In the genomic region with DNA sequence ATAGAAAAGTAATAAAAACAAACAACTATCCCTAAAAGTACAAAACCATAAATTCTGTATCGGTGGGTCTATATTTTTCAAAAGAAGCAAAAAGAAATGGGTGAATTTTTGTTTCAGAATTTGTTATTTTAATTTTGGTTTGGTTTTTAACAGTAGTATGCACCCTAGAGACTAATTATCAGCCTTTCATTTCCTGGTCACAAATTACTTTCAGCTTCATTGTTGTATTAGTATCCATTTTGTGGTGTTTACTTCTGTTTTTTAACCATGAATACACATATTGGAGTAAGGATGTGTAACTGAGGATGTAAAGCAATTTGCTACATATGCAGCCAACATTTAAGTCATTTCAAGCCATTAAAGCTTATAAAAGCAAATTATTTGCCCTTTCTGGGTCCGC, we compare ENCODE assay signal across 9 cellular contexts.
"Had no signal": no experiment of that assay in that cellular context is flagged by ENCODE, and none has a peak within 500 bp of the region (broad histone marks: within the 10 kb centered on the region; RNA-seq: fewer than 3 reads in every experiment).

No MANE protein-coding gene starts in this region.

- DNase-seq: H9, HCEC 1CT, KBM-7 had no signal

- H3K9me3 Mint-ChIP-seq: GM23338, H9 had no signal

- H3K27ac ChIP-seq: HL-60 had no signal

- FAIRE-seq: H1, H54, HepG2 had no signal

- H3K4me1 Mint-ChIP-seq: IgD-negative memory B cell had no signal

- H3K27ac Mint-ChIP-seq: GM23338, H9, IgD-negative memory B cell had no signal

- H3K4me2 ChIP-seq: GM23338 had no signal

- H3K4me3 Mint-ChIP-seq: GM23338, H9, IgD-negative memory B cell had no signal

- ATAC-seq: GM23338, HepG2 had no signal

- H3K36me3 Mint-ChIP-seq: IgD-negative memory B cell had no signal

- H2AFZ ChIP-seq: GM23338 had no signal

- H3K4me3 ChIP-seq: GM23338 had no signal

- H3K27me3 Mint-ChIP-seq: IgD-negative memory B cell had no signal
